Comparison of ENCODE assay signal across 16 cellular contexts in genomic region chr10:15718495-15719061, GRCh38. TPM values are rescaled to one million over a fixed set of nuclear protein-coding genes. Genes with fewer than 3 reads are reported as not detected.
DNase-seq lines count a peak whose midpoint lies in the region; ATAC-seq, FAIRE-seq and TF ChIP-seq lines count a peak whose summit lies in the region.
"Had no signal": no experiment of that assay in that cellular context is flagged by ENCODE, and none has a peak within 500 bp of the region (broad histone marks: within the 10 kb centered on the region; RNA-seq: fewer than 3 reads in every experiment).

No MANE protein-coding gene starts in this region.

- H3K4me3 ChIP-seq in AG10803 (ENCODE audit: low read length) (peak overlapping the region; percentile 56), heart right ventricle (peak overlapping the region in 9 of 10 donors; percentile 31 to 61 (median 55)), Caco-2 (ENCODE audit: low read depth, low read length) (no peak overlapping the region), pancreas (no peak overlapping the region)

- H3K9me3 ChIP-seq in heart right ventricle (no peaks in the 10 kb centered on the region), Caco-2 (no peaks in the 10 kb centered on the region), pancreas (no peaks in the 10 kb centered on the region)

- CTCF ChIA-PET in WTC11 (lab: Charles Lee): interaction anchor here (0.6 to 3.8 kb wide), 22 partner anchors 8 to 800 kb away, joined by 3 to 36 read pairs (median 5); no protein-coding TSS in a partner anchor
- CTCF ChIA-PET in Caco-2 (lab: Charles Lee): no interaction called here

- H3K4me1 Mint-ChIP-seq in WTC11 (peaks cover 19% of the 10 kb centered on the region), osteocyte (ENCODE audit: unreplicated experiment) (peaks cover 16% of the 10 kb centered on the region), Caco-2 (ENCODE audit: low read depth, unreplicated experiment) (no peaks in the 10 kb centered on the region)
- H3K4me1 Mint-ChIP-seq: activated naive CD8-positive, alpha-beta T cell treated with anti-CD3 and anti-CD28 coated beads, Interleukin-2, amount 10 ng/mL, durations not matched to agents 7 days and 5 days had no signal

- no peak overlapping the region for H3K27ac Mint-ChIP-seq in WTC11
- H3K27ac Mint-ChIP-seq in osteocyte (ENCODE audit: unreplicated experiment): peak overlapping the region; percentile 80
- H3K27ac Mint-ChIP-seq in Caco-2 (ENCODE audit: unreplicated experiment): no peak overlapping the region
- H3K27ac Mint-ChIP-seq: activated naive CD8-positive, alpha-beta T cell treated with anti-CD3 and anti-CD28 coated beads, Interleukin-2, amount 10 ng/mL, durations not matched to agents 7 days and 5 days had no signal

- H3K4me1 ChIP-seq in heart right ventricle (peaks cover 0 to 20% (median 8%) of the 10 kb centered on the region in 9 donors), Caco-2 (no peaks in the 10 kb centered on the region), pancreas (no peaks in the 10 kb centered on the region)

- no peak overlapping the region for H3K27ac ChIP-seq in heart right ventricle
- no peak overlapping the region for H3K27ac ChIP-seq in pancreas

- peaks cover 8 to 62% (median 42%) of the 10 kb centered on the region in 7 donors for H3K27me3 ChIP-seq in heart right ventricle
- H3K27me3 ChIP-seq in Caco-2 (replicated peaks; ENCODE audit: control insufficient read depth, insufficient read depth, low read length): no peaks in the 10 kb centered on the region
- H3K27me3 ChIP-seq in pancreas: peaks cover 0 to 21% (median 8%) of the 10 kb centered on the region in 4 donors

- H3K36me3 Mint-ChIP-seq in WTC11 (no peaks in the 10 kb centered on the region), osteocyte (ENCODE audit: unreplicated experiment) (no peaks in the 10 kb centered on the region), Caco-2 (ENCODE audit: insufficient read depth, unreplicated experiment) (no peaks in the 10 kb centered on the region)
- H3K36me3 Mint-ChIP-seq: activated naive CD8-positive, alpha-beta T cell treated with anti-CD3 and anti-CD28 coated beads, Interleukin-2, amount 10 ng/mL, durations not matched to agents 7 days and 5 days had no signal

- ATAC-seq in WTC11 (peak; percentile 9), heart right ventricle (peak in 3 of 8 donors; percentile 19 to 34 (median 23)), pancreas (no peak)
- ATAC-seq: esophagus mucosa had no signal

- H3K36me3 ChIP-seq in heart right ventricle (no peaks in the 10 kb centered on the region), Caco-2 (ENCODE audit: control insufficient read depth, insufficient read depth, low read length) (no peaks in the 10 kb centered on the region), pancreas (no peaks in the 10 kb centered on the region)

- no TSS peak for BruUV-seq in Caco-2 (replicated peaks; lab: Mats Ljungman, UMichigan)

- peak overlapping the region; percentile 90 for H3K4me3 Mint-ChIP-seq in WTC11
- peak overlapping the region; percentile 90 for H3K4me3 Mint-ChIP-seq in osteocyte (ENCODE audit: unreplicated experiment)
- no peak overlapping the region for H3K4me3 Mint-ChIP-seq in Caco-2 (ENCODE audit: unreplicated experiment)
- H3K4me3 Mint-ChIP-seq: activated naive CD8-positive, alpha-beta T cell treated with anti-CD3 and anti-CD28 coated beads, Interleukin-2, amount 10 ng/mL, durations not matched to agents 7 days and 5 days had no signal

- H3K27me3 Mint-ChIP-seq in WTC11 (ENCODE audit: low read depth) (peaks cover 41% of the 10 kb centered on the region), osteocyte (ENCODE audit: unreplicated experiment) (peaks cover 2% of the 10 kb centered on the region), Caco-2 (ENCODE audit: insufficient read depth, unreplicated experiment) (peaks cover 27% of the 10 kb centered on the region)

- no peak for FAIRE-seq in pancreas (lab: Jason Lieb, UNC)
- FAIRE-seq: G401.6, H54 had no signal

- no peaks in the 10 kb centered on the region for H3K9me3 Mint-ChIP-seq in WTC11
- H3K9me3 Mint-ChIP-seq in osteocyte (ENCODE audit: unreplicated experiment): no peaks in the 10 kb centered on the region
- H3K9me3 Mint-ChIP-seq in Caco-2 (ENCODE audit: unreplicated experiment): no peaks in the 10 kb centered on the region
- H3K9me3 Mint-ChIP-seq: activated naive CD8-positive, alpha-beta T cell treated with anti-CD3 and anti-CD28 coated beads, Interleukin-2, amount 10 ng/mL, durations not matched to agents 7 days and 5 days had no signal

- intact Hi-C loops in heart right ventricle (cut with DNase I) (loop anchor here in 5 of 10 donors (5.0 to 10.0 kb wide), 5 partner anchors 64 to 286 kb away; no protein-coding TSS in a partner anchor), Caco-2 (cut with micrococcal nuclease; ENCODE audit: unreplicated experiment) (no loop called here), pancreas (cut with DNase I) (loop anchor here in 1 of 3 donors (10.0 kb wide), 1 partner anchor 284 kb away; no protein-coding TSS in a partner anchor)

- POLR2A ChIA-PET in WTC11 (lab: Charles Lee): no interaction called here
- POLR2A ChIA-PET in Caco-2 (lab: Charles Lee): no interaction called here

- 16 to 21% methylated on average over 22 of the region's 22 CpGs for WGBS in heart right ventricle, 2 donors
- WGBS in pancreas, 2 donors: 13 to 14% methylated on average over 22 of the region's 22 CpGs

- TF ChIP-seq CTCF in AG10803 (conservative IDR thresholded peaks at IDR 0.05; ENCODE audit: low read length) (no peak), WTC11 (IDR thresholded peaks at IDR 0.05) (no peak), heart right ventricle (IDR thresholded peaks at IDR 0.05) (no peak), osteocyte (IDR thresholded peaks at IDR 0.05) (no peak), Caco-2 (IDR thresholded peaks at IDR 0.05; ENCODE audit: insufficient read depth in 1 of 2, low read depth in 1 of 2, low read length in 1 of 2, severe bottlenecking in 1 of 2, unreplicated experiment in 1 of 2) (no peak), pancreas (IDR thresholded peaks at IDR 0.05) (no peak)

- no peak for DNase-seq in AG10803 (ENCODE audit: low read depth)
- no peak for DNase-seq in WTC11 (ENCODE audit: low spot score)
- no peak for DNase-seq in heart right ventricle
- no peak for DNase-seq in osteocyte (ENCODE audit: extremely low spot score, unreplicated experiment)
- DNase-seq in Caco-2: no peak
- DNase-seq in pancreas: no peak
- no peak for DNase-seq in activated CD4-positive, CD25-positive, alpha-beta regulatory T cell treated with anti-CD3 and anti-CD28 coated beads, Interleukin-2, amount 50 U/mL, for 72 hours
- no peak for DNase-seq in NCI-H524 treated with DMSO at 0.1 percent for 48 hours (lab: John Stamatoyannopoulos, UW)
- DNase-seq: activated naive CD8-positive, alpha-beta T cell treated with anti-CD3 and anti-CD28 coated beads, Interleukin-2, amount 10 ng/mL, durations not matched to agents 7 days and 5 days; MV-4-11; T-helper 1 cell had no signal

TF ChIP-seq in WTC11, 78 proteins besides CTCF, POLR2A, EP300 and RAD21 (continues in another document):
- TF ChIP-seq E2F4 (CRISPR knock-in tag; IDR thresholded peaks at IDR 0.05; ENCODE audit: borderline replicate concordance, low read depth): no peak
- no peak for TF ChIP-seq ZNF416 (CRISPR knock-in tag; IDR thresholded peaks at IDR 0.05)
- TF ChIP-seq ZNF317 (CRISPR knock-in tag; IDR thresholded peaks at IDR 0.05; ENCODE audit: borderline replicate concordance, low read depth): no peak
- no peak for TF ChIP-seq NR2C2 (CRISPR knock-in tag; IDR thresholded peaks at IDR 0.05)
- no peak for TF ChIP-seq ZNF121 (CRISPR knock-in tag; IDR thresholded peaks at IDR 0.05)
- no peak for TF ChIP-seq ATF6 (CRISPR knock-in tag; IDR thresholded peaks at IDR 0.05)
- no peak for TF ChIP-seq MXD4 (CRISPR knock-in tag; IDR thresholded peaks at IDR 0.05; ENCODE audit: borderline replicate concordance)
- TF ChIP-seq ZNF138 (CRISPR knock-in tag; conservative IDR thresholded peaks at IDR 0.05): no peak
- no peak for TF ChIP-seq ZNF396 (CRISPR knock-in tag; IDR thresholded peaks at IDR 0.05; ENCODE audit: borderline replicate concordance)

RNA-seq across cellular contexts. Expression of gene ITGA8, which starts 1.1 kb away (rescaled TPM):
- 0.02 TPM in 1 of 3 replicates, not detected in the others for total RNA-seq in WTC11 (2021)
- 1 to 10 TPM in 8 of 10 donors, under 1 TPM in 2; 0.62 to 4.2 (median 2.1) TPM for total RNA-seq in heart right ventricle
- polyA plus RNA-seq in heart right ventricle: 1 to 10 TPM; 1.6 to 2.2 TPM
- 6.9 and 7.5 TPM in 2 replicates for total RNA-seq in osteocyte
- not detected in 2 replicates for total RNA-seq in Caco-2 (2022)
- under 1 TPM; 0.12 to 0.79 (median 0.34) TPM for total RNA-seq in pancreas
- 1 to 10 TPM; 1.0 to 1.1 TPM for polyA plus RNA-seq in pancreas
- total RNA-seq: activated CD8-positive, alpha-beta memory T cell treated with anti-CD3 and anti-CD28 coated beads for 36 hours; activated naive CD8-positive, alpha-beta T cell treated with anti-CD3 and anti-CD28 coated beads, Interleukin-2, amount 10 ng/mL, durations not matched to agents 7 days and 5 days; mononuclear cell had no signal

Comparison
In these comparisons a context has a peak if more than half of its experiments do, and no peak if none do; other contexts are left out.
1. H3K4me3 ChIP-seq: peak in AG10803 (single experiment) and heart right ventricle (9 of 10); none in Caco-2 (single experiment) and pancreas (0 of 4).